In the genomic region with DNA sequence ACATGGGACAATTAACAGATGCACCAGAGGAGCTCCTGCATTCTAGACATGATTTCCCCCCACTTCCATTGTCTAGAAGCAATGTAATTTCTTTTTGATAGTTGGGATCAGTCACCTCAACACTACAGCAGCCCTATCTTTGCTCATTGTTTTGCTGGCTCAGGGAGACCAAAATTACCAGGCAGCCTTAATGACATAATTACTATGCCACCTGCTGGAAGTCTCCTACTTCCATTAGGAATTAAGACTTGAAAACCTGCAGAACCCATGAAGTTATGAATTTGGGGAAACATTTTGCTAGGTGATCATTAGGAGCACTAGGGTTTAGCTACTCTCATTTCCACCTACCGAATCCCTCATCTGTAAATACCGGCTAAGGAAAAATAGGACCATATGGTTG, we compare ENCODE assay signal across 1 cellular context.
TF ChIP-seq lines count a peak whose summit lies in the region.

No MANE protein-coding gene starts in this region.

TF ChIP-seq in liver, 16 proteins besides CTCF, POLR2A, EP300 and RAD21 (continued from another document):
- TF ChIP-seq HNF4G (IDR thresholded peaks at IDR 0.05) (no peak), JUND (IDR thresholded peaks at IDR 0.05) (no peak), RXRA (IDR thresholded peaks at IDR 0.05) (no peak), NR2F2 (IDR thresholded peaks at IDR 0.05) (no peak), HNF4A (conservative IDR thresholded peaks at IDR 0.05) (no peak), GABPA (IDR thresholded peaks at IDR 0.05 in 1 of 2, conservative IDR thresholded peaks at IDR 0.05 in 1 of 2) (no peak)
- TF ChIP-seq, protein P1, sequence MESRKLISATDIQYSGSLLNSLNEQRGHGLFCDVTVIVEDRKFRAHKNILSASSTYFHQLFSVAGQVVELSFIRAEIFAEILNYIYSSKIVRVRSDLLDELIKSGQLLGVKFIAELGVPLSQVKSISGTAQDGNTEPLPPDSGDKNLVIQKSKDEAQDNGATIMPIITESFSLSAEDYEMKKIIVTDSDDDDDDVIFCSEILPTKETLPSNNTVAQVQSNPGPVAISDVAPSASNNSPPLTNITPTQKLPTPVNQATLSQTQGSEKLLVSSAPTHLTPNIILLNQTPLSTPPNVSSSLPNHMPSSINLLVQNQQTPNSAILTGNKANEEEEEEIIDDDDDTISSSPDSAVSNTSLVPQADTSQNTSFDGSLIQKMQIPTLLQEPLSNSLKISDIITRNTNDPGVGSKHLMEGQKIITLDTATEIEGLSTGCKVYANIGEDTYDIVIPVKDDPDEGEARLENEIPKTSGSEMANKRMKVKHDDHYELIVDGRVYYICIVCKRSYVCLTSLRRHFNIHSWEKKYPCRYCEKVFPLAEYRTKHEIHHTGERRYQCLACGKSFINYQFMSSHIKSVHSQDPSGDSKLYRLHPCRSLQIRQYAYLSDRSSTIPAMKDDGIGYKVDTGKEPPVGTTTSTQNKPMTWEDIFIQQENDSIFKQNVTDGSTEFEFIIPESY (IDR thresholded peaks at IDR 0.05), result no peak
- TF ChIP-seq, protein P2, sequence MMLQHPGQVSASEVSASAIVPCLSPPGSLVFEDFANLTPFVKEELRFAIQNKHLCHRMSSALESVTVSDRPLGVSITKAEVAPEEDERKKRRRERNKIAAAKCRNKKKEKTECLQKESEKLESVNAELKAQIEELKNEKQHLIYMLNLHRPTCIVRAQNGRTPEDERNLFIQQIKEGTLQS (IDR thresholded peaks at IDR 0.05), result no peak
